2 cellular contexts compared by ENCODE assay signal in genomic region chr1:33045246-33045645, GRCh38.
TF ChIP-seq lines count a peak whose summit lies in the region.

No MANE protein-coding gene starts in this region.

TF ChIP-seq in A549, 52 proteins besides CTCF, POLR2A, EP300 and RAD21:
- TF ChIP-seq RFX5 (IDR thresholded peaks at IDR 0.05), result no peak
- TF ChIP-seq USF2 (IDR thresholded peaks at IDR 0.05), result peak; percentile 63
- TF ChIP-seq EHF (CRISPR knock-in tag; IDR thresholded peaks at IDR 0.05), result no peak
- TF ChIP-seq HDAC2 (IDR thresholded peaks at IDR 0.05), result no peak

TF ChIP-seq in liver, 16 proteins besides CTCF, POLR2A, EP300 and RAD21:
- TF ChIP-seq FOXA1 (IDR thresholded peaks at IDR 0.05) (no peak), GABPA (IDR thresholded peaks at IDR 0.05 in 1 of 2, conservative IDR thresholded peaks at IDR 0.05 in 1 of 2) (peak in 1 of 2 donors; percentile 25), HNF4A (conservative IDR thresholded peaks at IDR 0.05) (peak; percentile 85 to 88), NR2F2 (IDR thresholded peaks at IDR 0.05) (no peak), RXRA (IDR thresholded peaks at IDR 0.05) (peak; percentile 21 to 52), MAX (IDR thresholded peaks at IDR 0.05) (no peak), SP1 (IDR thresholded peaks at IDR 0.05) (peak; percentile 67), EGR1 (IDR thresholded peaks at IDR 0.05; ENCODE audit: low read depth in 2 of 2) (no peak), ATF3 (IDR thresholded peaks at IDR 0.05) (no peak), HNF4G (IDR thresholded peaks at IDR 0.05) (peak; percentile 75), YY1 (IDR thresholded peaks at IDR 0.05) (no peak)
